2 cellular contexts compared by ENCODE assay signal in the genomic region with DNA sequence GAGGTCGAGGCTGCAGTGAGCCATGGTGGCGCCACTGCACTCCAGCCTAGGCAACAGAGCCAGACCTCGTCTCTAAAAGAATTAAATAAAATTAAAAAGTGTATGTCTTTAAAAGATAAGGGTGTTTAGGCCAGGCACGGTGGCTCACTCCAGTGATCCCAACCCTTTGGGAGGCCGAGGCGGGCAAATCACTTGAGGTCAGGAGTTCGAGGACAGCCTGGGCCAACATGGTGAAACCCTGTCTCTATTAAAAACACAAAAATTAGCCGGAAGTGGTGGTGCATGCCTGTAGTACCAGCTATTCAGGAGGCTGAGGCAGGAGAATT.
TF ChIP-seq lines count a peak whose summit lies in the region.

No MANE protein-coding gene starts in this region.

TF ChIP-seq in HCT116, 20 proteins besides CTCF, POLR2A, EP300 and RAD21 (continued from another document):
- TF ChIP-seq ELF1 (IDR thresholded peaks at IDR 0.05; ENCODE audit: borderline replicate concordance, low read depth), result no peak
- no peak for TF ChIP-seq SRF (IDR thresholded peaks at IDR 0.05; ENCODE audit: low read depth)
- TF ChIP-seq FOSL1 (IDR thresholded peaks at IDR 0.05; ENCODE audit: low read depth), result no peak

TF ChIP-seq in WTC11, 78 proteins besides CTCF, POLR2A, EP300 and RAD21 (continued from another document):
- no peak for TF ChIP-seq ZNF317 (CRISPR knock-in tag; IDR thresholded peaks at IDR 0.05; ENCODE audit: borderline replicate concordance, low read depth)
- TF ChIP-seq, protein P1, sequence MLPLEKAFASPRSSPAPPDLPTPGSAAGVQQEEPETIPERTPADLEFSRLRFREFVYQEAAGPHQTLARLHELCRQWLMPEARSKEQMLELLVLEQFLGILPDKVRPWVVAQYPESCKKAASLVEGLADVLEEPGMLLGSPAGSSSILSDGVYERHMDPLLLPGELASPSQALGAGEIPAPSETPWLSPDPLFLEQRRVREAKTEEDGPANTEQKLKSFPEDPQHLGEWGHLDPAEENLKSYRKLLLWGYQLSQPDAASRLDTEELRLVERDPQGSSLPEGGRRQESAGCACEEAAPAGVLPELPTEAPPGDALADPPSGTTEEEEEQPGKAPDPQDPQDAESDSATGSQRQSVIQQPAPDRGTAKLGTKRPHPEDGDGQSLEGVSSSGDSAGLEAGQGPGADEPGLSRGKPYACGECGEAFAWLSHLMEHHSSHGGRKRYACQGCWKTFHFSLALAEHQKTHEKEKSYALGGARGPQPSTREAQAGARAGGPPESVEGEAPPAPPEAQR (CRISPR knock-in tag; IDR thresholded peaks at IDR 0.05), result no peak
